In genomic region chr11:47376543-47377371, GRCh38 we compare ENCODE assay signal across 10 cellular contexts. TPM values are rescaled to one million over a fixed set of nuclear protein-coding genes. Genes with fewer than 3 reads are reported as not detected.
A peak's percentile ranks its signal among the peaks of the same experiment; 100 is the strongest.
DNase-seq lines count a peak whose midpoint lies in the region; ATAC-seq lines count a peak whose summit lies in the region.
"Had no signal": no experiment of that assay in that cellular context is flagged by ENCODE, and none has a peak within 500 bp of the region (broad histone marks: within the 10 kb centered on the region; RNA-seq: fewer than 3 reads in every experiment).

No MANE protein-coding gene starts in this region.

- no peak overlapping the region for H3K9ac ChIP-seq in GM23248

- no peak overlapping the region for H3K4me3 Mint-ChIP-seq in stimulated activated naive CD8-positive, alpha-beta T cell treated with anti-CD3 and anti-CD28 coated beads, Interleukin-15, amount 100 ng/mL, for 72 hours
- H3K4me3 Mint-ChIP-seq: activated naive CD4-positive, alpha-beta T cell treated with anti-CD3 and anti-CD28 coated beads, Interleukin-2, amount 50 U/mL, for 24 hours had no signal

- H3K9me3 ChIP-seq in GM23248 (ENCODE audit: low read depth) = no peaks in the 10 kb centered on the region

- no peaks in the 10 kb centered on the region for H3K36me3 ChIP-seq in GM23248 (ENCODE audit: low read depth)

- no peak overlapping the region for H3K4me3 ChIP-seq in GM23248
- H3K4me3 ChIP-seq: PC-9 had no signal

- 0 out of 2 replicates have a peak, but pooled peaks cover 3% of the 10 kb centered on the region for H3K4me1 ChIP-seq in GM23248 (ENCODE audit: insufficient read depth)

- H4K20me1 ChIP-seq in GM23248 (ENCODE audit: insufficient read depth) = no peaks in the 10 kb centered on the region

- no peaks in the 10 kb centered on the region for H3K9me3 Mint-ChIP-seq in stimulated activated naive CD8-positive, alpha-beta T cell treated with anti-CD3 and anti-CD28 coated beads, Interleukin-15, amount 100 ng/mL, for 72 hours
- H3K9me3 Mint-ChIP-seq: activated naive CD4-positive, alpha-beta T cell treated with anti-CD3 and anti-CD28 coated beads, Interleukin-2, amount 50 U/mL, for 24 hours had no signal

- H2AFZ ChIP-seq in GM23248 = no peak overlapping the region
- H2AFZ ChIP-seq: PC-9 had no signal

- H3K4me2 ChIP-seq in GM23248 (ENCODE audit: unreplicated experiment) = no peak overlapping the region
- H3K4me2 ChIP-seq: PC-9 had no signal

- H3K27ac Mint-ChIP-seq in stimulated activated naive CD8-positive, alpha-beta T cell treated with anti-CD3 and anti-CD28 coated beads, Interleukin-15, amount 100 ng/mL, for 72 hours = peak overlapping the region in 1 of 2 donors; percentile 21

- H3K27me3 ChIP-seq in GM23248 (replicated peaks; ENCODE audit: insufficient read depth) (no peaks in the 10 kb centered on the region), layer of hippocampus (ENCODE audit: control insufficient read depth, insufficient read depth, low read length) (no peaks in the 10 kb centered on the region)

- H3K79me2 ChIP-seq in GM23248 (ENCODE audit: insufficient read depth) = no peaks in the 10 kb centered on the region

- H3K9me2 ChIP-seq in GM23248 (ENCODE audit: insufficient read depth) = no peaks in the 10 kb centered on the region

- ATAC-seq in GM21526 (IDR thresholded peaks at IDR 0.05; ENCODE audit: low FRiP score, unreplicated experiment) = no peak
- no peak for ATAC-seq in stimulated activated naive CD8-positive, alpha-beta T cell treated with anti-CD3 and anti-CD28 coated beads, Interleukin-15, amount 100 ng/mL, for 72 hours

- no peak overlapping the region for H3K27ac ChIP-seq in GM23248
- peak overlapping the region; percentile 73 for H3K27ac ChIP-seq in layer of hippocampus (ENCODE audit: low read depth, low read length)
- H3K27ac ChIP-seq: PC-9 had no signal

- 78 to 80% methylated on average over 12 to 14 of the region's 14 CpGs for WGBS in GM23248 (ENCODE audit: low coverage in 1 of 2, low lambda C conversion rate in 2 of 2, missing lambda C conversion rate in 2 of 2), 2 experiments

- DNase-seq in AG20443 (ENCODE audit: low spot score) = peak; percentile 45
- peak; percentile 23 for DNase-seq in GM23248
- DNase-seq in SIG-M5 treated with dmso at 0.1 percent for 504 hours (lab: John Stamatoyannopoulos, UW; ENCODE audit: unreplicated experiment) = peak; percentile 80
- DNase-seq in NCI-H187 treated with DMSO at 0.1 percent for 48 hours (lab: John Stamatoyannopoulos, UW) = no peak
- DNase-seq in globus pallidus (ENCODE audit: low spot score) = no peak
- DNase-seq in stimulated activated naive CD8-positive, alpha-beta T cell treated with anti-CD3 and anti-CD28 coated beads, Interleukin-15, amount 100 ng/mL, for 72 hours = no peak

- no peaks in the 10 kb centered on the region for H3F3A ChIP-seq in GM23248 (ENCODE audit: insufficient read depth)

- peaks cover 13% of the 10 kb centered on the region for H3K4me1 Mint-ChIP-seq in stimulated activated naive CD8-positive, alpha-beta T cell treated with anti-CD3 and anti-CD28 coated beads, Interleukin-15, amount 100 ng/mL, for 72 hours

- no peaks in the 10 kb centered on the region for H3K27me3 Mint-ChIP-seq in stimulated activated naive CD8-positive, alpha-beta T cell treated with anti-CD3 and anti-CD28 coated beads, Interleukin-15, amount 100 ng/mL, for 72 hours
- H3K27me3 Mint-ChIP-seq: activated naive CD4-positive, alpha-beta T cell treated with anti-CD3 and anti-CD28 coated beads, Interleukin-2, amount 50 U/mL, for 24 hours had no signal

- in situ Hi-C loops in GM23248 (cut with MboI) = loop anchor here (10.0 kb wide), 1 partner anchor 68 kb away; the partner anchor contains the start of gene RAPSN

RNA-seq across cellular contexts. Expression of gene SPI1, which starts 1.6 kb away (rescaled TPM):
- total RNA-seq in GM23248 (2014; rRNA removed; shearing (Covaris generic)) = not detected in 2 replicates
- 0.30 TPM in 1 of 2 replicates, not detected in the other for polyA plus RNA-seq in GM23248 (2016; fragmentation: Nextera tagmentation; extraction: Ambion mirVana)
- total RNA-seq: PC-9 had no signal

RNA-seq across cellular contexts. Expression of gene MYBPC3, which starts 24.3 kb away (rescaled TPM):
- not detected in 2 replicates for total RNA-seq in GM23248 (2014; rRNA removed; shearing (Covaris generic))
- 0.08 TPM in 1 of 2 replicates, not detected in the other for polyA plus RNA-seq in GM23248 (2016; fragmentation: Nextera tagmentation; extraction: Ambion mirVana)
- total RNA-seq: PC-9 had no signal

RNA-seq across cellular contexts. Expression of gene SLC39A13, which starts 31.6 kb away (rescaled TPM):
- total RNA-seq in GM23248 (2014; rRNA removed; shearing (Covaris generic)) = 183 and 189 TPM in 2 replicates
- 175 and 183 TPM in 2 replicates for polyA plus RNA-seq in GM23248 (2016; fragmentation: Nextera tagmentation; extraction: Ambion mirVana)

RNA-seq across cellular contexts. Expression of gene PSMC3, which starts 49.5 kb away (rescaled TPM):
- 139 and 151 TPM in 2 replicates for total RNA-seq in GM23248 (2014; rRNA removed; shearing (Covaris generic))
- 212 and 220 TPM in 2 replicates for polyA plus RNA-seq in GM23248 (2016; fragmentation: Nextera tagmentation; extraction: Ambion mirVana)

Comparison
In these comparisons a context has a peak if more than half of its experiments do, and no peak if none do; other contexts are left out.
1. DNase-seq: peak in AG20443 (single experiment), GM23248 (single experiment) and SIG-M5 treated with dmso at 0.1 percent for 504 hours (single experiment); none in NCI-H187 treated with DMSO at 0.1 percent for 48 hours (single experiment), globus pallidus (single experiment) and stimulated activated naive CD8-positive, alpha-beta T cell treated with anti-CD3 and anti-CD28 coated beads, Interleukin-15, amount 100 ng/mL, for 72 hours (0 of 2).